ENCODE assay signal across 8 cellular contexts in genomic region chr22:31556627-31557203, GRCh38.
DNase-seq lines count a peak whose midpoint lies in the region; ATAC-seq and TF ChIP-seq lines count a peak whose summit lies in the region.

No MANE protein-coding gene starts in this region.

- peaks cover 26% of the 10 kb centered on the region for H3K4me1 ChIP-seq in MM.1S (ENCODE audit: low read length)

- H3K4me3 Mint-ChIP-seq in activated CD4-positive, alpha-beta T cell treated with anti-CD3 and anti-CD28 coated beads, Interleukin-2, amount 10 ng/mL, durations not matched to agents 7 days and 5 days, result no peak overlapping the region

- H2AFZ ChIP-seq in MM.1S (ENCODE audit: low read length), result no peak overlapping the region

- POLR2A ChIA-PET in activated CD4-positive, alpha-beta T cell treated with anti-CD3 and anti-CD28 coated beads, Interleukin-2, amount 10 ng/mL, durations not matched to agents 7 days and 5 days (lab: Charles Lee), result no interaction called here

- no peak overlapping the region for H3K27ac Mint-ChIP-seq in activated CD4-positive, alpha-beta T cell treated with anti-CD3 and anti-CD28 coated beads, Interleukin-2, amount 10 ng/mL, durations not matched to agents 7 days and 5 days

- no peak overlapping the region for H3K9ac ChIP-seq in MM.1S (ENCODE audit: low read length)

- H3K4me1 Mint-ChIP-seq in activated CD4-positive, alpha-beta T cell treated with anti-CD3 and anti-CD28 coated beads, Interleukin-2, amount 10 ng/mL, durations not matched to agents 7 days and 5 days, result peaks cover 14% of the 10 kb centered on the region

- H3K4me3 ChIP-seq in MM.1S (ENCODE audit: low read length), result no peak overlapping the region

- peaks cover 15% of the 10 kb centered on the region for H3F3A ChIP-seq in MM.1S (ENCODE audit: insufficient read depth, low read length)

- no peaks in the 10 kb centered on the region for H3K36me3 ChIP-seq in MM.1S (replicated peaks; ENCODE audit: insufficient read depth, low read length)

- peaks cover 4% of the 10 kb centered on the region; the same call in 1 of the 2 replicates for H3K79me2 ChIP-seq in MM.1S (ENCODE audit: low read length)

- no peaks in the 10 kb centered on the region for H4K20me1 ChIP-seq in MM.1S (ENCODE audit: insufficient read depth, low read length)

- no peak overlapping the region for H3K4me2 ChIP-seq in MM.1S (ENCODE audit: low read depth, low read length)

- H3K27me3 ChIP-seq in MM.1S (replicated peaks; ENCODE audit: insufficient read depth, low read length), result no peaks in the 10 kb centered on the region

- TF ChIP-seq CTCF in MM.1S (IDR thresholded peaks at IDR 0.05; ENCODE audit: low read length), result peak; percentile 59

- no peaks in the 10 kb centered on the region for H3K9me3 ChIP-seq in MM.1S (replicated peaks; ENCODE audit: insufficient read depth, low read length)

- H3K9me3 Mint-ChIP-seq in activated CD4-positive, alpha-beta T cell treated with anti-CD3 and anti-CD28 coated beads, Interleukin-2, amount 10 ng/mL, durations not matched to agents 7 days and 5 days, result no peaks in the 10 kb centered on the region

- no peak for ATAC-seq in HG03469 (IDR thresholded peaks at IDR 0.05; ENCODE audit: unreplicated experiment)

- H3K36me3 Mint-ChIP-seq in activated CD4-positive, alpha-beta T cell treated with anti-CD3 and anti-CD28 coated beads, Interleukin-2, amount 10 ng/mL, durations not matched to agents 7 days and 5 days (ENCODE audit: low read depth), result peaks cover 34% of the 10 kb centered on the region

- H3K9me2 ChIP-seq in MM.1S (replicated peaks; ENCODE audit: insufficient read depth, low read length), result no peaks in the 10 kb centered on the region

- CTCF ChIA-PET in activated CD4-positive, alpha-beta T cell treated with anti-CD3 and anti-CD28 coated beads, Interleukin-2, amount 10 ng/mL, durations not matched to agents 7 days and 5 days (lab: Charles Lee), result interaction anchor here (0.6 to 1.8 kb wide), 9 partner anchors 8 to 353 kb away, joined by 3 to 9 read pairs (median 3); no protein-coding TSS in a partner anchor

- H3K27ac ChIP-seq in MM.1S (ENCODE audit: low read length), result no peak overlapping the region

- DNase-seq in activated CD4-positive, alpha-beta T cell treated with anti-CD3 and anti-CD28 coated beads, Interleukin-2, amount 10 ng/mL, durations not matched to agents 7 days and 5 days, result peak; percentile 36
- DNase-seq in activated CD4-positive, alpha-beta T cell treated with anti-CD3 and anti-CD28 coated beads for 1 hour, result no peak
- DNase-seq in MM.1S (peak; percentile 32), astrocyte of the hippocampus (ENCODE audit: low read depth, low spot score) (peak; percentile 57), kidney tubule cell (ENCODE audit: low spot score) (peak; percentile 36), SKM-1 (lab: John Stamatoyannopoulos, UW; ENCODE audit: unreplicated experiment) (no peak)
- DNase-seq in activated CD4-positive, CD25-positive, alpha-beta regulatory T cell (lab: John Stamatoyannopoulos, UW), result no peak

- no peaks in the 10 kb centered on the region for H3K27me3 Mint-ChIP-seq in activated CD4-positive, alpha-beta T cell treated with anti-CD3 and anti-CD28 coated beads, Interleukin-2, amount 10 ng/mL, durations not matched to agents 7 days and 5 days

Comparison
In these comparisons a context has a peak if more than half of its experiments do, and no peak if none do; other contexts are left out.
1. DNase-seq: peak in activated CD4-positive, alpha-beta T cell treated with anti-CD3 and anti-CD28 coated beads, Interleukin-2, amount 10 ng/mL, durations not matched to agents 7 days and 5 days (single experiment), MM.1S (single experiment), astrocyte of the hippocampus (single experiment) and kidney tubule cell (single experiment); none in activated CD4-positive, alpha-beta T cell treated with anti-CD3 and anti-CD28 coated beads for 1 hour (single experiment), SKM-1 (single experiment) and activated CD4-positive, CD25-positive, alpha-beta regulatory T cell (0 of 4).